27 cellular contexts compared by ENCODE assay signal in the genomic region with DNA sequence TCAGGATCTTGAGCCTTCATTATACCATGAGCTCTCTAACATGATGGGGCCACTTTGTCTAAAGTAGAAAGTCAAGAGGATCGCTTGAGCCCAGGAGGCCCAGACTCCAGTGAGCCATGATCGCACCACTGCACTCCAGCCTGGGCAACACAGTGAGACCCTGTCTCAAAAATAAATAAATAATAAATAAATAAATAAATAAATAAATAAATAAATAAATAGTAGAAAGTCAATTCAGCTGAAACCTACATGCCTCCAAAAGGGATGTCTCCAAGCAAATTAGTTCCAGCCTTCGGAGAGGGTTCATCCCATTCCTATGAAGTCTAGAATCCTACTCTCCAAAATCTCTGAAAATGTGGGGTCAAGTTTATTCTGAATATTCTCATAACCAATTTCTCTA.
"Had no signal": no experiment of that assay in that cellular context is flagged by ENCODE, and none has a peak within 500 bp of the region (broad histone marks: within the 10 kb centered on the region; RNA-seq: fewer than 3 reads in every experiment).

No MANE protein-coding gene starts in this region.

- H3K9ac ChIP-seq: parathyroid adenoma had no signal

- H3K36me3 ChIP-seq: esophagus muscularis mucosa, heart right ventricle, neutrophil, right atrium auricular region, stomach, transverse colon, upper lobe of right lung, uterus had no signal

- H3K9me3 ChIP-seq: esophagus muscularis mucosa, heart right ventricle, mucosa of descending colon, neutrophil, right atrium auricular region, stomach, testis, transverse colon, upper lobe of right lung, uterus had no signal

- ATAC-seq: heart right ventricle; natural killer cell treated with Interleukin-12 subunit alpha and Interleukin-12 subunit beta and Interleukin-15 and Interleukin-18, amount 100 ng/mL, for 72 hours; stimulated activated effector memory CD8-positive, alpha-beta T cell treated with anti-CD3 and anti-CD28 coated beads, Interleukin-12 subunit alpha, Interleukin-12 subunit beta, amount 100 ng/mL, for 72 hours; upper lobe of right lung had no signal

- DNase-seq: dermis blood vessel endothelial cell; effector memory CD4-positive, alpha-beta T cell; glutamatergic neuron; heart right ventricle; hypothalamus; immature natural killer cell; islet precursor cell; mesenchymal stem cell; mucosa of descending colon; naive B cell; stimulated activated CD4-positive, alpha-beta T cell treated with anti-CD3 and anti-CD28 coated beads, Interleukin-2, amount 100 ng/mL, for 24 hours; stimulated activated CD4-positive, alpha-beta T cell treated with anti-CD3 and anti-CD28 coated beads, Interleukin-4, amount 100 ng/mL, for 24 hours; stimulated activated naive CD4-positive, alpha-beta T cell treated with Interleukin-2 at 50 U/mL for 16 hours; stomach; testis; transverse colon; upper lobe of right lung; uterus had no signal

- H3K4me1 ChIP-seq: parathyroid adenoma, right atrium auricular region, transverse colon, uterus had no signal

- H3K27ac ChIP-seq: coronary artery, esophagus muscularis mucosa, heart right ventricle, neutrophil, parathyroid adenoma, right atrium auricular region, testis, transverse colon, upper lobe of right lung, uterus had no signal

- FAIRE-seq: endothelial cell of umbilical vein had no signal

- H3K79me2 ChIP-seq: parathyroid adenoma had no signal

- H3K4me3 ChIP-seq: coronary artery, esophagus muscularis mucosa, heart right ventricle, lung, mucosa of descending colon, right atrium auricular region, stomach, testis, transverse colon, upper lobe of right lung, uterus had no signal

- H3K27me3 ChIP-seq: esophagus muscularis mucosa, right atrium auricular region, stomach, testis, transverse colon, upper lobe of right lung, uterus had no signal

- H2AFZ ChIP-seq: parathyroid adenoma had no signal
